Comparison of ENCODE assay signal across 1 cellular context in genomic region chr4:147335183-147335582, GRCh38.
TF ChIP-seq lines count a peak whose summit lies in the region.

No MANE protein-coding gene starts in this region.

TF ChIP-seq in SK-N-SH, 30 proteins besides CTCF, POLR2A, EP300 and RAD21 (continued from another document):
- TF ChIP-seq, protein P1, sequence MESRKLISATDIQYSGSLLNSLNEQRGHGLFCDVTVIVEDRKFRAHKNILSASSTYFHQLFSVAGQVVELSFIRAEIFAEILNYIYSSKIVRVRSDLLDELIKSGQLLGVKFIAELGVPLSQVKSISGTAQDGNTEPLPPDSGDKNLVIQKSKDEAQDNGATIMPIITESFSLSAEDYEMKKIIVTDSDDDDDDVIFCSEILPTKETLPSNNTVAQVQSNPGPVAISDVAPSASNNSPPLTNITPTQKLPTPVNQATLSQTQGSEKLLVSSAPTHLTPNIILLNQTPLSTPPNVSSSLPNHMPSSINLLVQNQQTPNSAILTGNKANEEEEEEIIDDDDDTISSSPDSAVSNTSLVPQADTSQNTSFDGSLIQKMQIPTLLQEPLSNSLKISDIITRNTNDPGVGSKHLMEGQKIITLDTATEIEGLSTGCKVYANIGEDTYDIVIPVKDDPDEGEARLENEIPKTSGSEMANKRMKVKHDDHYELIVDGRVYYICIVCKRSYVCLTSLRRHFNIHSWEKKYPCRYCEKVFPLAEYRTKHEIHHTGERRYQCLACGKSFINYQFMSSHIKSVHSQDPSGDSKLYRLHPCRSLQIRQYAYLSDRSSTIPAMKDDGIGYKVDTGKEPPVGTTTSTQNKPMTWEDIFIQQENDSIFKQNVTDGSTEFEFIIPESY (IDR thresholded peaks at IDR 0.05; ENCODE audit: borderline replicate concordance, low read depth): no peak
- TF ChIP-seq, protein P2, sequence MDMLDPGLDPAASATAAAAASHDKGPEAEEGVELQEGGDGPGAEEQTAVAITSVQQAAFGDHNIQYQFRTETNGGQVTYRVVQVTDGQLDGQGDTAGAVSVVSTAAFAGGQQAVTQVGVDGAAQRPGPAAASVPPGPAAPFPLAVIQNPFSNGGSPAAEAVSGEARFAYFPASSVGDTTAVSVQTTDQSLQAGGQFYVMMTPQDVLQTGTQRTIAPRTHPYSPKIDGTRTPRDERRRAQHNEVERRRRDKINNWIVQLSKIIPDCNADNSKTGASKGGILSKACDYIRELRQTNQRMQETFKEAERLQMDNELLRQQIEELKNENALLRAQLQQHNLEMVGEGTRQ (IDR thresholded peaks at IDR 0.05; ENCODE audit: borderline replicate concordance, low read depth, low read length): no peak
- TF ChIP-seq RCOR1 (IDR thresholded peaks at IDR 0.05; ENCODE audit: low read length) (no peak), GATA2 (CRISPR knock-in tag; IDR thresholded peaks at IDR 0.05) (no peak), JUND (IDR thresholded peaks at IDR 0.05) (no peak), POLR2AphosphoS5 (IDR thresholded peaks at IDR 0.05; ENCODE audit: low read depth, low read length) (no peak), FOXM1 (IDR thresholded peaks at IDR 0.05; ENCODE audit: low read depth) (no peak), GABPA (IDR thresholded peaks at IDR 0.05; ENCODE audit: low read depth) (no peak), SIN3A (IDR thresholded peaks at IDR 0.05; ENCODE audit: borderline replicate concordance, low read depth, low read length) (no peak), NRF1 (IDR thresholded peaks at IDR 0.05; ENCODE audit: low read depth, low read length) (no peak), SMC3 (IDR thresholded peaks at IDR 0.05; ENCODE audit: low read depth, low read length) (no peak), CHD2 (IDR thresholded peaks at IDR 0.05; ENCODE audit: low read length, partially characterized antibody) (no peak), TEAD4 (IDR thresholded peaks at IDR 0.05; ENCODE audit: borderline replicate concordance, insufficient read depth) (no peak), ELF1 (IDR thresholded peaks at IDR 0.05) (no peak), IRF3 (IDR thresholded peaks at IDR 0.05; ENCODE audit: low read depth, low read length) (no peak), RFX5 (IDR thresholded peaks at IDR 0.05; ENCODE audit: low read length) (no peak), NFIC (IDR thresholded peaks at IDR 0.05; ENCODE audit: borderline replicate concordance) (no peak)
TF ChIP-seq in SK-N-SH: peak in this region for 0.
